ENCODE assay signal across 10 cellular contexts in the genomic region with DNA sequence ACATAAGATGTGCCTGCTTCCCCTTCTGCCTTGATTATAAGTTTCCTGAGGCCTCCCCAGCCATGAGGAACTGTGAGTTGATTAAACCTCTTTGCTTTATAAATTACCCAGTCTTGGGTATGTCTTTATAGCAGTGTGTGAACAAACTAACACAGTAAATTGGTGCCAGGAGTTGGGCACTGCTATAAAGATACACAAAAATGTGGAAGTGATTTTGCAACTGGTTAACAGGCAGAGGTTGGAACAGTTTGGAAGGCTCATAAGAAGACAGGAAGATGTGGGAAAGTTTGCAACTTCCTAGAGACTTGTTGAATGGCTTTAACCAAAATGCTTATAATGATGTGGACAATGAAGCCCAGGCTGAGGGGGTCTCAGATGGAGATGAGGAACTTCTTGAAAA.
"Had no signal": no experiment of that assay in that cellular context is flagged by ENCODE, and none has a peak within 500 bp of the region (broad histone marks: within the 10 kb centered on the region; RNA-seq: fewer than 3 reads in every experiment).

No MANE protein-coding gene starts in this region.

- DNase-seq: GM23248, GOT3, H7, HFFc6, KBM-7 had no signal

- H3K4me3 ChIP-seq: GM23248, HAP-1 had no signal

- H3K4me1 ChIP-seq: HAP-1 had no signal

- H3K4me1 Mint-ChIP-seq: IgD-negative memory B cell had no signal

- H3K27ac ChIP-seq: GM23248, HL-60 had no signal

- H3K9me3 Mint-ChIP-seq: IgD-negative memory B cell had no signal

- H3K36me3 Mint-ChIP-seq: IgD-negative memory B cell had no signal

- ATAC-seq: HCT116, HepG2 had no signal

- H3K9me3 ChIP-seq: HAP-1 had no signal

- H3K27ac Mint-ChIP-seq: HFFc6, IgD-negative memory B cell had no signal

- H3K4me3 Mint-ChIP-seq: HFFc6, IgD-negative memory B cell had no signal

- H3K36me3 ChIP-seq: HAP-1 had no signal
